11 cellular contexts compared by ENCODE assay signal in the genomic region with DNA sequence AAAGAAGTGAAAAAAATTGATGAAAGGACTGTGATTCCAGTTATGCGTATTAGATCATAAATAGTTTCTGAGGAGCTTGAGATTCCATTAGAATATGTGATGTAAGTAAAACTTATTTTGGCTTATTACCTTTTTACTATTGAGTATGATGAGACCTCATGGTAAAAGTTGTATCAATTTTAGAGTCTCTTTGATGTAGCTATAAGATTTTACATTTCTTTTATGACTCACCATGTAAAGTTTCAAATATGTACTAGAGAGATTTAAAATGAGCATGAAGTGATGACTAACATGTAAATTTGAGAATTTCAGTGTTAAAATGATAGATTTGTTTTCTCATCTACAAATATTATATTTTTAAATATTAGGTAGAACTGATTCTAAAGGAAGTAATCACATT.
"Had no signal": no experiment of that assay in that cellular context is flagged by ENCODE, and none has a peak within 500 bp of the region (broad histone marks: within the 10 kb centered on the region; RNA-seq: fewer than 3 reads in every experiment).

No MANE protein-coding gene starts in this region.

- H3K4me2 ChIP-seq: GM23338 had no signal

- H3K9me3 ChIP-seq: HAP-1 had no signal

- FAIRE-seq: H1, H54 had no signal

- H3K36me3 ChIP-seq: HAP-1 had no signal

- H3K9me3 Mint-ChIP-seq: GM23338, H9 had no signal

- ATAC-seq: GM23338, HCT116 had no signal

- H3K4me1 ChIP-seq: HAP-1 had no signal

- H3K4me3 ChIP-seq: GM23248, GM23338, HAP-1 had no signal

- DNase-seq: GM23248, GOT3, H7, H9, HCEC 1CT, HFFc6 had no signal

- H3K27ac ChIP-seq: GM23248 had no signal

- H3K27ac Mint-ChIP-seq: GM23338, H9, HFFc6 had no signal

- H3K4me3 Mint-ChIP-seq: GM23338, H9, HFFc6 had no signal

- H3K4me1 Mint-ChIP-seq: GM23338, H9 had no signal
